In the genomic region with DNA sequence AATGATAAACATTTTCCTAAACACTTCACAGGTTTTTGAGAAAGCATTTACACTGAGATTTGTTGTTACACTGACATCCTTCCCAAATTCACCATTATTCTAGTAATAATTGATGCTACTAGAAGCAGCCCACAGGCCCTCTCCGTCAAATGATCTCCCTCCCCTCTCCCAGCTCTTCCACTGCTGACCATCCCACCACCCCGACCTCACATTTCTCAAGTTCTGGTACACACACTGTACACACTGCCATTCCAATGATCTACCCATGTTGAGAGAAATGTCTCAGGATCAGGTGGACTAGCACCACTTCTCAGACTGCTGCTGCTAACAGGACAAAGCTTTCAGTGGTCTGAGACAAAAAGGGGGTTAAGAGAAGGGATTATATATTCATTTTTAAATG, we compare ENCODE assay signal across 2 cellular contexts.
TF ChIP-seq lines count a peak whose summit lies in the region.

No MANE protein-coding gene starts in this region.

TF ChIP-seq in A549, 52 proteins besides CTCF, POLR2A, EP300 and RAD21 (continued from another document):
- no peak for TF ChIP-seq HEYL (CRISPR knock-in tag; IDR thresholded peaks at IDR 0.05)
- TF ChIP-seq MYC (IDR thresholded peaks at IDR 0.05; ENCODE audit: borderline replicate concordance, low read length), result no peak
- TF ChIP-seq CHD2 (IDR thresholded peaks at IDR 0.05; ENCODE audit: low read length, partially characterized antibody), result no peak
TF ChIP-seq in A549: peak in this region for 0.

TF ChIP-seq in GM23338, 12 proteins besides CTCF, POLR2A, EP300 and RAD21 (continued from another document):
- TF ChIP-seq, protein P1, sequence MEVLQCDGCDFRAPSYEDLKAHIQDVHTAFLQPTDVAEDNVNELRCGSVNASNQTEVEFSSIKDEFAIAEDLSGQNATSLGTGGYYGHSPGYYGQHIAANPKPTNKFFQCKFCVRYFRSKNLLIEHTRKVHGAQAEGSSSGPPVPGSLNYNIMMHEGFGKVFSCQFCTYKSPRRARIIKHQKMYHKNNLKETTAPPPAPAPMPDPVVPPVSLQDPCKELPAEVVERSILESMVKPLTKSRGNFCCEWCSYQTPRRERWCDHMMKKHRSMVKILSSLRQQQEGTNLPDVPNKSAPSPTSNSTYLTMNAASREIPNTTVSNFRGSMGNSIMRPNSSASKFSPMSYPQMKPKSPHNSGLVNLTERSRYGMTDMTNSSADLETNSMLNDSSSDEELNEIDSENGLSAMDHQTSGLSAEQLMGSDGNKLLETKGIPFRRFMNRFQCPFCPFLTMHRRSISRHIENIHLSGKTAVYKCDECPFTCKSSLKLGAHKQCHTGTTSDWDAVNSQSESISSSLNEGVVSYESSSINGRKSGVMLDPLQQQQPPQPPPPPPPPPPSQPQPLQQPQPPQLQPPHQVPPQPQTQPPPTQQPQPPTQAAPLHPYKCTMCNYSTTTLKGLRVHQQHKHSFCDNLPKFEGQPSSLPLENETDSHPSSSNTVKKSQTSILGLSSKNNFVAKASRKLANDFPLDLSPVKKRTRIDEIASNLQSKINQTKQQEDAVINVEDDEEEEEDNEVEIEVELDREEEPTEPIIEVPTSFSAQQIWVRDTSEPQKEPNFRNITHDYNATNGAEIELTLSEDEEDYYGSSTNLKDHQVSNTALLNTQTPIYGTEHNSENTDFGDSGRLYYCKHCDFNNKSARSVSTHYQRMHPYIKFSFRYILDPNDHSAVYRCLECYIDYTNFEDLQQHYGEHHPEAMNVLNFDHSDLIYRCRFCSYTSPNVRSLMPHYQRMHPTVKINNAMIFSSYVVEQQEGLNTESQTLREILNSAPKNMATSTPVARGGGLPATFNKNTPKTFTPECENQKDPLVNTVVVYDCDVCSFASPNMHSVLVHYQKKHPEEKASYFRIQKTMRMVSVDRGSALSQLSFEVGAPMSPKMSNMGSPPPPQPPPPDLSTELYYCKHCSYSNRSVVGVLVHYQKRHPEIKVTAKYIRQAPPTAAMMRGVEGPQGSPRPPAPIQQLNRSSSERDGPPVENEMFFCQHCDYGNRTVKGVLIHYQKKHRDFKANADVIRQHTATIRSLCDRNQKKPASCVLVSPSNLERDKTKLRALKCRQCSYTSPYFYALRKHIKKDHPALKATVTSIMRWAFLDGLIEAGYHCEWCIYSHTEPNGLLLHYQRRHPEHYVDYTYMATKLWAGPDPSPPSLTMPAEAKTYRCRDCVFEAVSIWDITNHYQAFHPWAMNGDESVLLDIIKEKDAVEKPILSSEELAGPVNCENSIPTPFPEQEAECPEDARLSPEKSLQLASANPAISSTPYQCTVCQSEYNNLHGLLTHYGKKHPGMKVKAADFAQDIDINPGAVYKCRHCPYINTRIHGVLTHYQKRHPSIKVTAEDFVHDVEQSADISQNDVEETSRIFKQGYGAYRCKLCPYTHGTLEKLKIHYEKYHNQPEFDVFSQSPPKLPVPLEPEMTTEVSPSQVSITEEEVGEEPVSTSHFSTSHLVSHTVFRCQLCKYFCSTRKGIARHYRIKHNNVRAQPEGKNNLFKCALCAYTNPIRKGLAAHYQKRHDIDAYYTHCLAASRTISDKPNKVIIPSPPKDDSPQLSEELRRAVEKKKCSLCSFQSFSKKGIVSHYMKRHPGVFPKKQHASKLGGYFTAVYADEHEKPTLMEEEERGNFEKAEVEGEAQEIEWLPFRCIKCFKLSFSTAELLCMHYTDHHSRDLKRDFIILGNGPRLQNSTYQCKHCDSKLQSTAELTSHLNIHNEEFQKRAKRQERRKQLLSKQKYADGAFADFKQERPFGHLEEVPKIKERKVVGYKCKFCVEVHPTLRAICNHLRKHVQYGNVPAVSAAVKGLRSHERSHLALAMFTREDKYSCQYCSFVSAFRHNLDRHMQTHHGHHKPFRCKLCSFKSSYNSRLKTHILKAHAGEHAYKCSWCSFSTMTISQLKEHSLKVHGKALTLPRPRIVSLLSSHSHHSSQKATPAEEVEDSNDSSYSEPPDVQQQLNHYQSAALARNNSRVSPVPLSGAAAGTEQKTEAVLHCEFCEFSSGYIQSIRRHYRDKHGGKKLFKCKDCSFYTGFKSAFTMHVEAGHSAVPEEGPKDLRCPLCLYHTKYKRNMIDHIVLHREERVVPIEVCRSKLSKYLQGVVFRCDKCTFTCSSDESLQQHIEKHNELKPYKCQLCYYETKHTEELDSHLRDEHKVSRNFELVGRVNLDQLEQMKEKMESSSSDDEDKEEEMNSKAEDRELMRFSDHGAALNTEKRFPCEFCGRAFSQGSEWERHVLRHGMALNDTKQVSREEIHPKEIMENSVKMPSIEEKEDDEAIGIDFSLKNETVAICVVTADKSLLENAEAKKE (CRISPR knock-in tag; IDR thresholded peaks at IDR 0.05), result no peak
- TF ChIP-seq ZNF331 (CRISPR knock-in tag; IDR thresholded peaks at IDR 0.05; ENCODE audit: low read depth), result no peak
- TF ChIP-seq, protein P2, sequence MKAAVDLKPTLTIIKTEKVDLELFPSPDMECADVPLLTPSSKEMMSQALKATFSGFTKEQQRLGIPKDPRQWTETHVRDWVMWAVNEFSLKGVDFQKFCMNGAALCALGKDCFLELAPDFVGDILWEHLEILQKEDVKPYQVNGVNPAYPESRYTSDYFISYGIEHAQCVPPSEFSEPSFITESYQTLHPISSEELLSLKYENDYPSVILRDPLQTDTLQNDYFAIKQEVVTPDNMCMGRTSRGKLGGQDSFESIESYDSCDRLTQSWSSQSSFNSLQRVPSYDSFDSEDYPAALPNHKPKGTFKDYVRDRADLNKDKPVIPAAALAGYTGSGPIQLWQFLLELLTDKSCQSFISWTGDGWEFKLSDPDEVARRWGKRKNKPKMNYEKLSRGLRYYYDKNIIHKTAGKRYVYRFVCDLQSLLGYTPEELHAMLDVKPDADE (IDR thresholded peaks at IDR 0.05), result no peak
- TF ChIP-seq, protein P3, sequence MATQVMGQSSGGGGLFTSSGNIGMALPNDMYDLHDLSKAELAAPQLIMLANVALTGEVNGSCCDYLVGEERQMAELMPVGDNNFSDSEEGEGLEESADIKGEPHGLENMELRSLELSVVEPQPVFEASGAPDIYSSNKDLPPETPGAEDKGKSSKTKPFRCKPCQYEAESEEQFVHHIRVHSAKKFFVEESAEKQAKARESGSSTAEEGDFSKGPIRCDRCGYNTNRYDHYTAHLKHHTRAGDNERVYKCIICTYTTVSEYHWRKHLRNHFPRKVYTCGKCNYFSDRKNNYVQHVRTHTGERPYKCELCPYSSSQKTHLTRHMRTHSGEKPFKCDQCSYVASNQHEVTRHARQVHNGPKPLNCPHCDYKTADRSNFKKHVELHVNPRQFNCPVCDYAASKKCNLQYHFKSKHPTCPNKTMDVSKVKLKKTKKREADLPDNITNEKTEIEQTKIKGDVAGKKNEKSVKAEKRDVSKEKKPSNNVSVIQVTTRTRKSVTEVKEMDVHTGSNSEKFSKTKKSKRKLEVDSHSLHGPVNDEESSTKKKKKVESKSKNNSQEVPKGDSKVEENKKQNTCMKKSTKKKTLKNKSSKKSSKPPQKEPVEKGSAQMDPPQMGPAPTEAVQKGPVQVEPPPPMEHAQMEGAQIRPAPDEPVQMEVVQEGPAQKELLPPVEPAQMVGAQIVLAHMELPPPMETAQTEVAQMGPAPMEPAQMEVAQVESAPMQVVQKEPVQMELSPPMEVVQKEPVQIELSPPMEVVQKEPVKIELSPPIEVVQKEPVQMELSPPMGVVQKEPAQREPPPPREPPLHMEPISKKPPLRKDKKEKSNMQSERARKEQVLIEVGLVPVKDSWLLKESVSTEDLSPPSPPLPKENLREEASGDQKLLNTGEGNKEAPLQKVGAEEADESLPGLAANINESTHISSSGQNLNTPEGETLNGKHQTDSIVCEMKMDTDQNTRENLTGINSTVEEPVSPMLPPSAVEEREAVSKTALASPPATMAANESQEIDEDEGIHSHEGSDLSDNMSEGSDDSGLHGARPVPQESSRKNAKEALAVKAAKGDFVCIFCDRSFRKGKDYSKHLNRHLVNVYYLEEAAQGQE (IDR thresholded peaks at IDR 0.05; ENCODE audit: unreplicated experiment), result no peak
- no peak for TF ChIP-seq STAT1 (IDR thresholded peaks at IDR 0.05; ENCODE audit: unreplicated experiment)
- TF ChIP-seq JUNB (IDR thresholded peaks at IDR 0.05; ENCODE audit: unreplicated experiment), result no peak
- no peak for TF ChIP-seq NANOG (IDR thresholded peaks at IDR 0.05; ENCODE audit: borderline replicate concordance)
- TF ChIP-seq EZH2 (IDR thresholded peaks at IDR 0.05; ENCODE audit: low read depth, unreplicated experiment), result no peak
- no peak for TF ChIP-seq POLR2AphosphoS5 (IDR thresholded peaks at IDR 0.05; ENCODE audit: low read depth)
